Comparison of ENCODE assay signal across 21 cellular contexts in genomic region chr1:40652452-40652851, GRCh38.
"Had no signal": no experiment of that assay in that cellular context is flagged by ENCODE, and none has a peak within 500 bp of the region (broad histone marks: within the 10 kb centered on the region; RNA-seq: fewer than 3 reads in every experiment).

No MANE protein-coding gene starts in this region.

- H3K4me3 ChIP-seq: esophagus muscularis mucosa, gastrocnemius medialis, left ventricle myocardium inferior, lower lobe of right lung, prostate gland, suprapubic skin, thyroid gland, upper lobe of left lung, uterus had no signal

- DNase-seq: cortex of kidney; effector memory CD4-positive, alpha-beta T cell; gastrocnemius medialis; immature natural killer cell; kidney; left cardiac atrium; left ventricle myocardium inferior; lower lobe of right lung; occipital lobe; retina; stimulated activated CD4-positive, alpha-beta T cell treated with anti-CD3 and anti-CD28 coated beads, Interleukin-12 subunit alpha, Interleukin-12 subunit beta, amount 100 ng/mL, for 4 hours; stimulated activated naive CD4-positive, alpha-beta T cell treated with Interleukin-2 at 50 U/mL for 16 hours; thyroid gland; upper lobe of left lung; uterus had no signal

- H3K9me3 ChIP-seq: esophagus muscularis mucosa, gastrocnemius medialis, left ventricle myocardium inferior, lower lobe of right lung, prostate gland, suprapubic skin, thyroid gland, upper lobe of left lung, uterus had no signal

- H3K36me3 ChIP-seq: esophagus muscularis mucosa, gastrocnemius medialis, left ventricle myocardium inferior, lower lobe of right lung, prostate gland, suprapubic skin, thyroid gland, upper lobe of left lung, uterus had no signal

- H3K4me1 ChIP-seq: lower lobe of right lung, parathyroid adenoma, prostate gland, thyroid gland, uterus had no signal

- ATAC-seq: gastrocnemius medialis; left cardiac atrium; lower lobe of right lung; natural killer cell treated with Interleukin-12 subunit alpha and Interleukin-12 subunit beta and Interleukin-15 and Interleukin-18, amount 100 ng/mL, for 72 hours; sciatic nerve had no signal

- H3K27ac ChIP-seq: esophagus muscularis mucosa, gastrocnemius medialis, left ventricle myocardium inferior, lower lobe of right lung, parathyroid adenoma, prostate gland, suprapubic skin, thyroid gland, upper lobe of left lung, uterus had no signal

- H3K27me3 ChIP-seq: thyroid gland, upper lobe of left lung, uterus had no signal
